ENCODE assay signal across 8 cellular contexts in the genomic region with DNA sequence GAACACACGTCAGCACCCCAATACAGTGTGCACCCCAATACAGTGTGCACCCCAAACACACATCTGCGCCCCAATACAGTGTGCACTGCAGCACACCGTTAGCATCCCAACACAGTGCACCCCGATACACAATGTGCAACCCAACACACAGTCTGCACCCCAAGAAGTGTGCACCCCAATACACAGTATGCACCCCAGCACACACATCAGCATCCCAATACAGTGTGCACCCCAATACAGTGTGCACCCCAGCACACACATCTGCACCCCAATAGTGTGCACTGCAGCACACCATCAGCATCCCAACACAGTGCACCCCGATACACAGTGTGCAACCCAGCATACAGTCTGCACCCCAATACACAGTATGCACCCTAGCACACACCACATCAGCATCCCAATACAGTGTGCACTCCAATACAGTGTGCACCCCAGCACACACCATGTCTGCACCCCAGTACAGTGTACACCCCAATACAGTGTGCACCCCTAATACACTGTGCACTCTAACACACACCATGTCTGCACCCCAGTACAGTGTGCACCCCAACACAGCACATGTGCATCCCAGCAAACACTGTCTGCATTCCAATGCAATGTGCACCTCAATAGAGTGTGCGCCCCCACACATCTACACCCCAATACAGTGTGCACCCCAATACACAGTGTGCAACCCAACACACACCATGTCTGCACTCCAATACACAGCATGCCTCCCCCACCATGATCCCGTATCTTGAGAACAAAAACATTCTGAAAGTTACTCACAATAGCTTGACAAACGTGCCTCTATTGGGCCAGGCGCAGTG. TPM values are rescaled to one million over a fixed set of nuclear protein-coding genes. Genes with fewer than 3 reads are reported as not detected.
DNase-seq lines count a peak whose midpoint lies in the region; ATAC-seq, FAIRE-seq and TF ChIP-seq lines count a peak whose summit lies in the region.

No MANE protein-coding gene starts in this region.

- POLR2A ChIA-PET in K562 (lab: Yijun Ruan, JAX), result interaction anchor here (0.8 to 1.0 kb wide), 2 partner anchors 9 to 10 kb away, joined by 5 to 10 read pairs; no protein-coding TSS in a partner anchor

- H3K4me1 ChIP-seq in K562 (replicated peaks in 1 of 2; ENCODE audit: control insufficient read depth in 2 of 2, insufficient read depth in 2 of 2, low read length in 2 of 2), result peaks cover 13 to 27% of the 10 kb centered on the region in 2 experiments; a peak in 4 of 5 replicates
- peaks cover 14 to 36% of the 10 kb centered on the region in 2 donors for H3K4me1 ChIP-seq in muscle layer of duodenum (ENCODE audit: control insufficient read depth in 1 of 2, insufficient read depth in 2 of 2, low read length in 2 of 2)

- no TSS peak for BruUV-seq in K562 (replicated peaks; lab: Mats Ljungman, UMichigan)

- H3K9ac ChIP-seq in K562 (ENCODE audit: insufficient read depth in 1 of 2, low read depth in 2 of 2, low read length in 2 of 2), result peak overlapping the region; percentile 59 to 89

- H3K27me3 ChIP-seq in K562 (ENCODE audit: control insufficient read depth in 2 of 2, insufficient read depth in 2 of 2, low read length in 2 of 2) (no peaks in the 10 kb centered on the region), muscle layer of duodenum (ENCODE audit: low read depth, low read length) (no peaks in the 10 kb centered on the region)

- CTCF ChIA-PET in K562 (lab: Yijun Ruan, JAX; ENCODE audit: low intra/inter-chr PET ratio), result no interaction called here

- peak; percentile 44 for DNase-seq in ELF-1 (ENCODE audit: low read depth, low spot score)
- no peak for DNase-seq in K562 (ENCODE audit: extremely low read depth in 1 of 4, low spot score in 3 of 4)
- DNase-seq in left lobe of liver (ENCODE audit: low spot score), result no peak
- no peak for DNase-seq in DMS153 (lab: John Stamatoyannopoulos, UW)
- no peak for DNase-seq in NCI-H510A treated with DMSO at 0.1 percent for 48 hours (lab: John Stamatoyannopoulos, UW)

- peaks cover 36% of the 10 kb centered on the region for H3K79me2 ChIP-seq in K562 (ENCODE audit: control insufficient read depth, insufficient read depth, low read length)

- 0 out of 2 replicates have a peak, but pooled peaks have one; percentile 2 for TF ChIP-seq POLR2A in K562 (conservative IDR thresholded peaks at IDR 0.05)

- H3K9me3 ChIP-seq in K562 (replicated peaks; ENCODE audit: control insufficient read depth, insufficient read depth, low read depth, low read length) (no peaks in the 10 kb centered on the region), muscle layer of duodenum (ENCODE audit: control insufficient read depth in 1 of 2, low read length in 2 of 2) (no peaks in the 10 kb centered on the region)

- peak overlapping the region; percentile 86 for H2AFZ ChIP-seq in K562 (ENCODE audit: low read depth, low read length)

- H3K27ac ChIP-seq in K562 (ENCODE audit: extremely low read depth, low read depth, low read length) (peak overlapping the region; percentile 47; the same call in 2 of the 3 replicates), muscle layer of duodenum (ENCODE audit: low read length) (no peak overlapping the region)

- ATAC-seq in HG03280 (IDR thresholded peaks at IDR 0.05; ENCODE audit: unreplicated experiment), result peak; percentile 1
- ATAC-seq in K562, result no peak
- ATAC-seq in left lobe of liver, result no peak
- ATAC-seq in HG03045 (IDR thresholded peaks at IDR 0.05; ENCODE audit: unreplicated experiment), result no peak

- H4K20me1 ChIP-seq in K562 (replicated peaks; ENCODE audit: control insufficient read depth, insufficient read depth, low read length), result no peaks in the 10 kb centered on the region

- intact Hi-C loops in K562 (cut with micrococcal nuclease), result no loop called here

- peaks cover 20% of the 10 kb centered on the region; the same call in 1 of the 3 replicates for H3K36me3 ChIP-seq in K562 (ENCODE audit: control insufficient read depth, insufficient read depth, low read length)
- H3K36me3 ChIP-seq in muscle layer of duodenum (ENCODE audit: control insufficient read depth in 1 of 2, insufficient read depth in 2 of 2, low read length in 2 of 2), result peaks cover 0 to 12% of the 10 kb centered on the region in 2 donors

- TF ChIP-seq RAD21 in K562 (CRISPR knock-in tag; conservative IDR thresholded peaks at IDR 0.05 in 1 of 2, IDR thresholded peaks at IDR 0.05 in 1 of 2), result no peak

- peaks cover 3% of the 10 kb centered on the region for H3K9me1 ChIP-seq in K562 (ENCODE audit: control insufficient read depth, insufficient read depth, low read length)

- no peak for FAIRE-seq in K562 (lab: Jason Lieb, UNC)

- peak overlapping the region; percentile 91 for H3K4me2 ChIP-seq in K562 (ENCODE audit: insufficient read depth, low read length)

- in situ Hi-C loops in K562 (cut with MboI), result no loop called here

- no peak for TF ChIP-seq EP300 in K562 (IDR thresholded peaks at IDR 0.05; ENCODE audit: low read length)

- H3K4me3 ChIP-seq in K562 (peak overlapping the region; percentile 84), muscle layer of duodenum (ENCODE audit: low read depth in 1 of 2, low read length in 2 of 2) (peak overlapping the region; percentile 59 to 79)

- no peak for TF ChIP-seq CTCF in K562 (IDR thresholded peaks at IDR 0.05 in 2 of 3, conservative IDR thresholded peaks at IDR 0.05 in 1 of 3; ENCODE audit: insufficient read depth in 2 of 3, low read depth in 1 of 3, low read length in 3 of 3)

- WGBS in K562 (ENCODE audit: insufficient coverage, low coverage, missing lambda C conversion rate), result 31% methylated on average over 7 of the region's 9 CpGs

TF ChIP-seq in K562, 482 proteins besides CTCF, POLR2A, EP300 and RAD21 (continues in another document):
- TF ChIP-seq CBFB (CRISPR knock-in tag; IDR thresholded peaks at IDR 0.05) (0 out of 2 replicates have a peak, but pooled peaks have one; percentile 57), GATAD2A (IDR thresholded peaks at IDR 0.05) (peak; percentile 83; the same call in 1 of the 2 replicates), ZNF121 (CRISPR knock-in tag; conservative IDR thresholded peaks at IDR 0.05) (no peak), BACH1 (tag; IDR thresholded peaks at IDR 0.05) (no peak), DACH1 (IDR thresholded peaks at IDR 0.05; ENCODE audit: partially characterized antibody) (peak; percentile 95), ATF1 (CRISPR knock-in tag; IDR thresholded peaks at IDR 0.05) (no peak), ATF1 (tag; IDR thresholded peaks at IDR 0.05) (0 out of 2 replicates have a peak, but pooled peaks have one; percentile 13)
- TF ChIP-seq, protein P1, sequence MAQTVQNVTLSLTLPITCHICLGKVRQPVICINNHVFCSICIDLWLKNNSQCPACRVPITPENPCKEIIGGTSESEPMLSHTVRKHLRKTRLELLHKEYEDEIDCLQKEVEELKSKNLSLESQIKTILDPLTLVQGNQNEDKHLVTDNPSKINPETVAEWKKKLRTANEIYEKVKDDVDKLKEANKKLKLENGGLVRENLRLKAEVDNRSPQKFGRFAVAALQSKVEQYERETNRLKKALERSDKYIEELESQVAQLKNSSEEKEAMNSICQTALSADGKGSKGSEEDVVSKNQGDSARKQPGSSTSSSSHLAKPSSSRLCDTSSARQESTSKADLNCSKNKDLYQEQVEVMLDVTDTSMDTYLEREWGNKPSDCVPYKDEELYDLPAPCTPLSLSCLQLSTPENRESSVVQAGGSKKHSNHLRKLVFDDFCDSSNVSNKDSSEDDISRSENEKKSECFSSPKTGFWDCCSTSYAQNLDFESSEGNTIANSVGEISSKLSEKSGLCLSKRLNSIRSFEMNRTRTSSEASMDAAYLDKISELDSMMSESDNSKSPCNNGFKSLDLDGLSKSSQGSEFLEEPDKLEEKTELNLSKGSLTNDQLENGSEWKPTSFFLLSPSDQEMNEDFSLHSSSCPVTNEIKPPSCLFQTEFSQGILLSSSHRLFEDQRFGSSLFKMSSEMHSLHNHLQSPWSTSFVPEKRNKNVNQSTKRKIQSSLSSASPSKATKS (CRISPR knock-in tag; IDR thresholded peaks at IDR 0.05), result no peak

RNA-seq across cellular contexts. Expression of a gene that starts 0.9 kb away (rescaled TPM):
- total RNA-seq in K562 (2011; cell fraction: chromatin; rRNA removed; ENCODE audit: low replicate concordance), result 95.3 and 139 TPM in 2 replicates
- 74.1 and 84.2 TPM in 2 replicates for total RNA-seq in K562 (2011; cell fraction: nucleolus; rRNA removed)
- total RNA-seq in K562 (2011; cell fraction: nucleoplasm; rRNA removed), result 62.0 and 69.0 TPM in 2 replicates
- total RNA-seq in K562 (2014; rRNA removed) (37.4 and 42.9 TPM in 2 replicates), K562 (2014; rRNA removed; fragmentation: Illumina TruSeq; extraction: Trizol) (18.2 and 20.3 TPM in 2 replicates), K562 (2015; rRNA removed; fragmentation: Illumina TruSeq; extraction: Trizol) (32.7 and 34.5 TPM in 2 replicates), K562 (2021) (29.9 and 30.5 TPM in 2 replicates), left lobe of liver (33.9 TPM)
- polyA plus RNA-seq in K562 (2011; rRNA removed) (31.6 and 32.9 TPM in 2 replicates), K562 (2014; fragmentation: Illumina TruSeq; extraction: Trizol) (17.1 and 21.6 TPM in 2 replicates), K562 (2014; fragmentation: Nextera tagmentation; extraction: Ambion mirVana) (1 to 10 TPM; 1.7 TPM), K562 (2014; rRNA removed) (35.4 and 50.3 TPM in 2 replicates)
- polyA plus RNA-seq in K562 (2011; cell fraction: cytosol; rRNA removed), result 19.0 and 23.8 TPM in 2 replicates
- polyA plus RNA-seq in K562 (2011; cell fraction: nucleus; rRNA removed), result 147 and 176 TPM in 2 replicates
- polyA plus RNA-seq in K562 (2012), result 29.2 and 39.4 TPM in 2 replicates
- 23.7 and 24.5 TPM in 2 replicates for polyA minus RNA-seq in K562 (2011; rRNA and poly(A)+ RNA removed)
- polyA minus RNA-seq in K562 (2011; cell fraction: cytosol; rRNA and poly(A)+ RNA removed), result 15.0 and 15.7 TPM in 2 replicates
- 38.0 and 49.2 TPM in 2 replicates for polyA minus RNA-seq in K562 (2011; cell fraction: nucleus; rRNA and poly(A)+ RNA removed)

RNA-seq across cellular contexts. Expression of a gene that starts 6.7 kb away (rescaled TPM):
- total RNA-seq in K562 (2011; cell fraction: chromatin; rRNA removed; ENCODE audit: low replicate concordance), result 8.3 and 11.8 TPM in 2 replicates
- 14.5 and 21.3 TPM in 2 replicates for total RNA-seq in K562 (2011; cell fraction: nucleolus; rRNA removed)
- 10.2 and 11.3 TPM in 2 replicates for total RNA-seq in K562 (2011; cell fraction: nucleoplasm; rRNA removed)
- total RNA-seq in K562 (2014; rRNA removed), result 19.2 and 20.1 TPM in 2 replicates
- total RNA-seq in K562 (2014; rRNA removed; fragmentation: Illumina TruSeq; extraction: Trizol), result 3.9 and 4.2 TPM in 2 replicates
- total RNA-seq in K562 (2015; rRNA removed; fragmentation: Illumina TruSeq; extraction: Trizol), result 8.2 and 9.1 TPM in 2 replicates
- total RNA-seq in K562 (2021), result 14.0 and 14.3 TPM in 2 replicates
- 9.6 and 9.7 TPM in 2 replicates for polyA plus RNA-seq in K562 (2011; rRNA removed)
- polyA plus RNA-seq in K562 (2011; cell fraction: cytosol; rRNA removed), result 14.2 and 24.3 TPM in 2 replicates
- 11.6 and 21.2 TPM in 2 replicates for polyA plus RNA-seq in K562 (2011; cell fraction: nucleus; rRNA removed)
- polyA plus RNA-seq in K562 (2012), result 11.0 and 14.4 TPM in 2 replicates
- polyA plus RNA-seq in K562 (2014; fragmentation: Illumina TruSeq; extraction: Trizol), result 7.5 and 9.8 TPM in 2 replicates
- 1 to 10 TPM; 1.0 to 1.1 TPM for polyA plus RNA-seq in K562 (2014; fragmentation: Nextera tagmentation; extraction: Ambion mirVana)
- polyA plus RNA-seq in K562 (2014; rRNA removed), result 16.2 and 16.4 TPM in 2 replicates
- polyA minus RNA-seq in K562 (2011; rRNA and poly(A)+ RNA removed), result 6.4 and 7.7 TPM in 2 replicates
- 14.8 and 19.7 TPM in 2 replicates for polyA minus RNA-seq in K562 (2011; cell fraction: cytosol; rRNA and poly(A)+ RNA removed)
- 5.9 and 8.4 TPM in 2 replicates for polyA minus RNA-seq in K562 (2011; cell fraction: nucleus; rRNA and poly(A)+ RNA removed)
- 15.2 TPM for total RNA-seq in left lobe of liver
